7 cellular contexts compared by ENCODE assay signal in genomic region chr1:94522304-94522703, GRCh38. TPM values are rescaled to one million over a fixed set of nuclear protein-coding genes. Genes with fewer than 3 reads are reported as not detected.
DNase-seq lines count a peak whose midpoint lies in the region; ATAC-seq, FAIRE-seq and TF ChIP-seq lines count a peak whose summit lies in the region.

No MANE protein-coding gene starts in this region.

- H3K4me3 ChIP-seq in H1 (ENCODE audit: extremely low read depth in 1 of 4, insufficient read depth in 2 of 4, low read depth in 3 of 4, low read length in 4 of 4) (no peak overlapping the region), pancreas (no peak overlapping the region), esophagus squamous epithelium (no peak overlapping the region)

- H3K27ac ChIP-seq in H1 (ENCODE audit: low read depth, low read length) (no peak overlapping the region), pancreas (no peak overlapping the region), esophagus squamous epithelium (no peak overlapping the region)

- H3K18ac ChIP-seq in H1 (ENCODE audit: extremely low read depth, low read length) = no peak overlapping the region

- H3K14ac ChIP-seq in H1 (ENCODE audit: insufficient read length) = no peak overlapping the region

- no peak overlapping the region for H2BK120ac ChIP-seq in H1 (replicated peaks; ENCODE audit: low read depth, low read length)

- no peak overlapping the region for H3K23ac ChIP-seq in H1 (ENCODE audit: insufficient read length)

- CTCF ChIA-PET in H1 (lab: Charles Lee; ENCODE audit: partially characterized antibody) = interaction anchor here (0.9 to 15.1 kb wide), 18 partner anchors 9 to 283 kb away, joined by 3 to 212 read pairs (median 4); partner anchors contain the start of gene F3

- WGBS in H1 (ENCODE audit: extremely low coverage in 1 of 2, insufficient coverage in 1 of 2, insufficient read length in 1 of 2, insufficient replicate concordance in 2 of 2, low coverage in 1 of 2, low lambda C conversion rate in 2 of 2, missing lambda C conversion rate in 1 of 2), 2 experiments = 50% methylated on average over 4 of the region's 4 CpGs; no CpG with 5 or more reads in 1 of the 2 experiments
- WGBS in pancreas, 2 donors = 42 to 53% methylated on average over 4 of the region's 4 CpGs
- WGBS in esophagus squamous epithelium, 2 donors = 9 to 17% methylated on average over 4 of the region's 4 CpGs

- no peak overlapping the region for H4K5ac ChIP-seq in H1 (ENCODE audit: insufficient read length, low read depth, low read length)

- peak; percentile 84 to 85 for TF ChIP-seq RAD21 in H1 (IDR thresholded peaks at IDR 0.05 in 1 of 2, conservative IDR thresholded peaks at IDR 0.05 in 1 of 2; ENCODE audit: low read depth in 2 of 2, low read length in 2 of 2)

- intact Hi-C loops in pancreas (cut with DNase I) (loop anchor here in 1 of 3 donors (10.0 kb wide), 1 partner anchor 522 kb away; no protein-coding TSS in a partner anchor), esophagus squamous epithelium (cut with DNase I) (loop anchor here (5.0 kb wide), 1 partner anchor 280 kb away; no protein-coding TSS in a partner anchor)

- H2AFZ ChIP-seq in H1 (ENCODE audit: low read length) = no peak overlapping the region

- H3K4me1 ChIP-seq in H1 (replicated peaks in 1 of 4; ENCODE audit: control insufficient read depth in 3 of 4, insufficient read depth in 4 of 4, low read length in 3 of 4) = peaks cover 0 to 2% (median 0%) of the 10 kb centered on the region in 4 experiments; a peak in 1 of 7 replicates
- peaks cover 0 to under 1% (median 0%) of the 10 kb centered on the region in 3 donors for H3K4me1 ChIP-seq in pancreas
- H3K4me1 ChIP-seq in esophagus squamous epithelium = peaks cover 0 to under 1% (median 0%) of the 10 kb centered on the region in 3 donors

- DNase-seq in GM10266 (ENCODE audit: extremely low spot score) = no peak
- peak; percentile 4 for DNase-seq in NCI-H2171 (lab: John Stamatoyannopoulos, UW)
- no peak for DNase-seq in H1 (ENCODE audit: low read depth in 1 of 2, low spot score in 2 of 2)
- DNase-seq in pancreas = no peak
- DNase-seq in esophagus squamous epithelium (lab: John Stamatoyannopoulos, UW) = no peak

- FAIRE-seq in H1 (lab: Jason Lieb, UNC) = peak; percentile 88
- FAIRE-seq in pancreas (lab: Jason Lieb, UNC) = peak; percentile 57

- no peak overlapping the region for H3K4me2 ChIP-seq in H1 (ENCODE audit: insufficient read depth in 1 of 2, low read depth in 2 of 2, low read length in 2 of 2)

- H3K4ac ChIP-seq in H1 (replicated peaks; ENCODE audit: insufficient read length, low read depth, low read length) = no peak overlapping the region

- TF ChIP-seq POLR2A in H1 (IDR thresholded peaks at IDR 0.05; ENCODE audit: control extremely low read depth in 1 of 2, low read depth in 2 of 2, low read length in 2 of 2) (no peak), esophagus squamous epithelium (IDR thresholded peaks at IDR 0.05) (no peak)

- no peak overlapping the region for H2BK5ac ChIP-seq in H1 (ENCODE audit: low read depth, low read length)

- no peak overlapping the region for H3K9ac ChIP-seq in H1 (replicated peaks in 1 of 4; ENCODE audit: extremely low read depth in 1 of 4, low read depth in 3 of 4, low read length in 3 of 4)

- H2AK5ac ChIP-seq in H1 (ENCODE audit: low read depth, low read length) = no peak overlapping the region

- no peak overlapping the region for H2BK20ac ChIP-seq in H1 (ENCODE audit: low read length)

- H4K20me1 ChIP-seq in H1 (replicated peaks in 1 of 2; ENCODE audit: control insufficient read depth in 1 of 2, insufficient read depth in 2 of 2, low read length in 2 of 2) = no peaks in the 10 kb centered on the region

- no peak overlapping the region for H2BK12ac ChIP-seq in H1 (ENCODE audit: low read depth, low read length)

- peak in 3 of 4 donors; percentile 54 to 74 (median 71) for ATAC-seq in pancreas
- ATAC-seq in GM18498 (IDR thresholded peaks at IDR 0.05; ENCODE audit: unreplicated experiment) = no peak
- ATAC-seq in HG03280 (IDR thresholded peaks at IDR 0.05; ENCODE audit: unreplicated experiment) = no peak

- H3K27me3 ChIP-seq in H1 (replicated peaks in 1 of 4; ENCODE audit: control insufficient read depth in 3 of 4, extremely low read depth in 1 of 4, insufficient read depth in 3 of 4, low read length in 3 of 4) = no peaks in the 10 kb centered on the region
- H3K27me3 ChIP-seq in pancreas = no peaks in the 10 kb centered on the region
- no peaks in the 10 kb centered on the region for H3K27me3 ChIP-seq in esophagus squamous epithelium

- no peak overlapping the region for H4K8ac ChIP-seq in H1 (ENCODE audit: extremely low read depth, insufficient read depth, low read length)

- H2BK15ac ChIP-seq in H1 (ENCODE audit: low read length) = no peak overlapping the region

- no peaks in the 10 kb centered on the region for H3K23me2 ChIP-seq in H1 (ENCODE audit: low read depth, low read length)

- no peak for TF ChIP-seq EP300 in H1 (IDR thresholded peaks at IDR 0.05; ENCODE audit: borderline replicate concordance in 1 of 2, low read depth in 2 of 2, low read length in 2 of 2)

- no peaks in the 10 kb centered on the region for H3K9me3 ChIP-seq in H1 (ENCODE audit: insufficient read depth in 2 of 2, low read depth in 1 of 2, low read length in 1 of 2)
- no peaks in the 10 kb centered on the region for H3K9me3 ChIP-seq in pancreas
- H3K9me3 ChIP-seq in esophagus squamous epithelium = no peaks in the 10 kb centered on the region

- no peaks in the 10 kb centered on the region for H3K36me3 ChIP-seq in H1 (ENCODE audit: control insufficient read depth in 2 of 4, insufficient read depth in 4 of 4, low read length in 3 of 4)
- H3K36me3 ChIP-seq in pancreas = no peaks in the 10 kb centered on the region
- peaks cover 0 to 21% (median 0%) of the 10 kb centered on the region in 3 donors for H3K36me3 ChIP-seq in esophagus squamous epithelium

- H3K79me1 ChIP-seq in H1 (ENCODE audit: low read depth, low read length) = no peaks in the 10 kb centered on the region

- no peaks in the 10 kb centered on the region for H3K79me2 ChIP-seq in H1 (ENCODE audit: control insufficient read depth in 1 of 2, insufficient read depth in 2 of 2, low read length in 2 of 2)

- no peak overlapping the region for H3K56ac ChIP-seq in H1 (replicated peaks; ENCODE audit: insufficient read length, low read depth, low read length)

- TF ChIP-seq CTCF in GM10266 (IDR thresholded peaks at IDR 0.05; ENCODE audit: control insufficient read depth, insufficient read depth, low read depth, missing control alignments) (peak; percentile 38), H1 (IDR thresholded peaks at IDR 0.05; ENCODE audit: control extremely low read depth in 1 of 3, insufficient read depth in 1 of 3, low read depth in 1 of 3, low read length in 3 of 3) (peak in 2 of 3 experiments; percentile 45 to 50; a peak in 2 of 4 replicates), pancreas (IDR thresholded peaks at IDR 0.05) (no peak), esophagus squamous epithelium (IDR thresholded peaks at IDR 0.05) (peak in 3 of 6 experiments; percentile 25 to 53 (median 33))

- H4K91ac ChIP-seq in H1 (replicated peaks; ENCODE audit: insufficient read length, low read length) = no peak overlapping the region

- POLR2A ChIA-PET in H1 (lab: Charles Lee; ENCODE audit: partially characterized antibody) = interaction anchor here (1.0 to 1.3 kb wide), 2 partner anchors 190 to 294 kb away, joined by 3 to 4 read pairs; no protein-coding TSS in a partner anchor

TF ChIP-seq in H1, 55 proteins besides CTCF, POLR2A, EP300 and RAD21:
- TF ChIP-seq NANOG (IDR thresholded peaks at IDR 0.05; ENCODE audit: insufficient read depth, low read depth, low read length, poor library complexity, severe bottlenecking) (no peak), ASH2L (IDR thresholded peaks at IDR 0.05; ENCODE audit: low read length) (no peak), ATF2 (IDR thresholded peaks at IDR 0.05; ENCODE audit: low read length) (no peak), EGR1 (IDR thresholded peaks at IDR 0.05; ENCODE audit: borderline replicate concordance, low read depth, low read length) (no peak)

RNA-seq across cellular contexts. Expression of gene F3, which starts 19.3 kb away (rescaled TPM):
- 6.1 and 8.6 TPM in 2 replicates for total RNA-seq in H1 (2021; fragmentation: NEBNext Ultra II Directional; extraction: Animal tissue kit (Norgen Biotek cat#: 25700))
- 2.6 TPM in 2 replicates for polyA plus RNA-seq in H1 (2011; rRNA removed)
- 2.9 TPM for polyA plus RNA-seq in H1 (2011; cell fraction: cytosol; rRNA removed)
- 2.4 TPM for polyA plus RNA-seq in H1 (2011; cell fraction: nucleus; rRNA removed)
- 3.7 to 6.1 TPM (median 4.2 TPM) in 4 replicates for polyA plus RNA-seq in H1 (2012, experiment 1 of 2)
- 1.00 TPM for polyA plus RNA-seq in H1 (2012, experiment 2 of 2)
- 6.3 TPM for polyA plus RNA-seq in H1 (2013, experiment 1 of 2)
- 7.0 TPM for polyA plus RNA-seq in H1 (2013, experiment 2 of 2)
- polyA minus RNA-seq in H1 (2011; rRNA and poly(A)+ RNA removed) = 4.7 and 10.4 TPM in 2 replicates
- 2.7 TPM for polyA minus RNA-seq in H1 (2011; cell fraction: cytosol; rRNA and poly(A)+ RNA removed)
- polyA minus RNA-seq in H1 (2011; cell fraction: nucleus; rRNA and poly(A)+ RNA removed) = 10.0 TPM
- 100 to 1,000 TPM in 1 of 6 donors, 10 to 100 TPM in 5; 14.8 to 117 (median 43.2) TPM for total RNA-seq in pancreas
- 10 to 100 TPM; 39.4 to 62.6 TPM for polyA plus RNA-seq in pancreas
- total RNA-seq in esophagus squamous epithelium = 100 to 1,000 TPM in 1 of 4 donors, 10 to 100 TPM in 3; 38.9 to 144 (median 59.5) TPM

Comparison
In these comparisons a context has a peak if more than half of its experiments do, and no peak if none do; other contexts are left out.
1. CTCF ChIP-seq: peak in GM10266 (single experiment) and H1 (2 of 3); none in pancreas (0 of 4).
2. ATAC-seq: peak in pancreas (3 of 4); none in GM18498 (single experiment) and HG03280 (single experiment).